34 cellular contexts compared by ENCODE assay signal in genomic region chr6:130617658-130618057, GRCh38.
"Had no signal": no experiment of that assay in that cellular context is flagged by ENCODE, and none has a peak within 500 bp of the region (broad histone marks: within the 10 kb centered on the region; RNA-seq: fewer than 3 reads in every experiment).

No MANE protein-coding gene starts in this region.

- H3K27me3 Mint-ChIP-seq: activated naive CD8-positive, alpha-beta T cell treated with anti-CD3 and anti-CD28 coated beads for 36 hours; brain; stimulated activated naive CD8-positive, alpha-beta T cell treated with anti-CD3 and anti-CD28 coated beads, Interleukin-15, Interleukin-2, amounts not matched to agents 100 ng/mL and 50 ng/mL, for 24 hours; type B pancreatic cell had no signal

- H3K27ac Mint-ChIP-seq: activated CD4-positive, alpha-beta memory T cell treated with anti-CD3 and anti-CD28 coated beads for 36 hours; activated naive CD4-positive, alpha-beta T cell treated with anti-CD3 and anti-CD28 coated beads for 36 hours; activated naive CD8-positive, alpha-beta T cell treated with anti-CD3 and anti-CD28 coated beads for 36 hours; activated T-helper 1 cell treated with anti-CD3 and anti-CD28 coated beads, Interleukin-12 subunit alpha, Interleukin-12 subunit beta, Interleukin-2, Interleukin-4 antibody, amounts not matched to agents 30 ng/mL and 10 ng/mL and 1 ng/mL, durations not matched to agents 14 hours and 24 hours and 36 hours; brain; nephron; stimulated activated naive CD8-positive, alpha-beta T cell treated with anti-CD3 and anti-CD28 coated beads, Interleukin-15, Interleukin-2, amounts not matched to agents 100 ng/mL and 50 ng/mL, for 24 hours; T-helper 2 cell treated with Interferon-gamma antibody and Interleukin-4, amounts not matched to agents 5 μg/mL and 100 μg/mL, for 36 hours; type B pancreatic cell had no signal

- H3K4me1 ChIP-seq: ascending aorta, colonic mucosa, heart left ventricle, left ventricle myocardium inferior had no signal

- H3K9me3 Mint-ChIP-seq: activated naive CD4-positive, alpha-beta T cell treated with anti-CD3 and anti-CD28 coated beads for 36 hours; activated naive CD8-positive, alpha-beta T cell treated with anti-CD3 and anti-CD28 coated beads for 36 hours; nephron; type B pancreatic cell had no signal

- H3K36me3 ChIP-seq: adrenal gland, ascending aorta, cardiac muscle cell, colonic mucosa, heart left ventricle, left ventricle myocardium inferior, neutrophil had no signal

- H3K36me3 Mint-ChIP-seq: activated CD4-positive, alpha-beta memory T cell treated with anti-CD3 and anti-CD28 coated beads for 36 hours; activated naive CD8-positive, alpha-beta T cell treated with anti-CD3 and anti-CD28 coated beads for 36 hours; brain; type B pancreatic cell had no signal

- H3K4me3 ChIP-seq: adrenal gland, ascending aorta, cardiac muscle cell, colonic mucosa, heart left ventricle, left ventricle myocardium inferior, lung, skin epidermis had no signal

- H3K27me3 ChIP-seq: adrenal gland, ascending aorta, cardiac muscle cell, colonic mucosa, heart left ventricle, neutrophil had no signal

- H3K9me3 ChIP-seq: adrenal gland, ascending aorta, colonic mucosa, neutrophil had no signal

- H3K4me1 Mint-ChIP-seq: brain, nephron had no signal

- DNase-seq: activated CD4-positive, alpha-beta memory T cell treated with anti-CD3 and anti-CD28 coated beads for 36 hours; activated CD4-positive, alpha-beta T cell treated with anti-CD3 and anti-CD28 coated beads for 48 hours; activated CD8-positive, alpha-beta memory T cell treated with anti-CD3 and anti-CD28 coated beads, Interleukin-2, amount 50 U/mL, for 4 hours; activated effector memory CD4-positive, alpha-beta T cell treated with anti-CD3 and anti-CD28 coated beads, Interleukin-2, amount 50 U/mL, for 16 hours; activated naive CD4-positive, alpha-beta T cell treated with anti-CD3 and anti-CD28 coated beads for 36 hours; activated naive CD8-positive, alpha-beta T cell treated with anti-CD3 and anti-CD28 coated beads for 36 hours; activated T-cell treated with anti-CD3 and anti-CD28 coated beads, Interleukin-2, amount 50 U/mL, for 1 hour; adrenal gland; cerebellar nuclear complex; colonic mucosa; effector memory CD4-positive, alpha-beta T cell; foreskin fibroblast; heart left ventricle; hypothalamus; kidney glomerular epithelial cell; left ventricle myocardium inferior; stimulated activated CD4-positive, alpha-beta T cell treated with anti-CD3 and anti-CD28 coated beads, Interleukin-12 subunit alpha, Interleukin-12 subunit beta, amount 100 ng/mL, for 4 hours; stimulated activated CD4-positive, alpha-beta T cell treated with anti-CD3 and anti-CD28 coated beads, Interleukin-4, amount 100 ng/mL, for 1 hour; substantia nigra; T-helper 1 cell had no signal

- H3K27ac ChIP-seq: adrenal gland, ascending aorta, cardiac muscle cell, colonic mucosa, heart left ventricle, left ventricle myocardium inferior, neutrophil, skin epidermis, VCaP had no signal

- H3K4me3 Mint-ChIP-seq: activated CD4-positive, alpha-beta memory T cell treated with anti-CD3 and anti-CD28 coated beads for 36 hours; activated naive CD4-positive, alpha-beta T cell treated with anti-CD3 and anti-CD28 coated beads for 36 hours; activated naive CD8-positive, alpha-beta T cell treated with anti-CD3 and anti-CD28 coated beads for 36 hours; activated T-helper 1 cell treated with anti-CD3 and anti-CD28 coated beads, Interleukin-12 subunit alpha, Interleukin-12 subunit beta, Interleukin-2, Interleukin-4 antibody, amounts not matched to agents 30 ng/mL and 10 ng/mL and 1 ng/mL, durations not matched to agents 14 hours and 24 hours and 36 hours; brain; nephron; stimulated activated naive CD8-positive, alpha-beta T cell treated with anti-CD3 and anti-CD28 coated beads, Interleukin-15, Interleukin-2, amounts not matched to agents 100 ng/mL and 50 ng/mL, for 24 hours; T-helper 2 cell treated with Interferon-gamma antibody and Interleukin-4, amounts not matched to agents 5 μg/mL and 100 μg/mL, for 36 hours; type B pancreatic cell had no signal

- ATAC-seq: activated CD4-positive, CD25-positive, alpha-beta regulatory T cell treated with anti-CD3 and anti-CD28 coated beads, Interleukin-2, amount 50 U/mL, for 24 hours; heart left ventricle; sciatic nerve had no signal
